ENCODE assay signal across 9 cellular contexts in genomic region chr12:1800646-1801284, GRCh38. TPM values are rescaled to one million over a fixed set of nuclear protein-coding genes. Genes with fewer than 3 reads are reported as not detected.
DNase-seq lines count a peak whose midpoint lies in the region; ATAC-seq, FAIRE-seq and TF ChIP-seq lines count a peak whose summit lies in the region.
"Had no signal": no experiment of that assay in that cellular context is flagged by ENCODE, and none has a peak within 500 bp of the region (broad histone marks: within the 10 kb centered on the region; RNA-seq: fewer than 3 reads in every experiment).

No MANE protein-coding gene starts in this region.

- no peak for TF ChIP-seq POLR2A in tibial nerve (IDR thresholded peaks at IDR 0.05)

- H3K4me1 ChIP-seq in tibial nerve = peaks cover 0 to 22% (median 4%) of the 10 kb centered on the region in 4 donors

- peak; percentile 52 for TF ChIP-seq CTCF in foreskin fibroblast (IDR thresholded peaks at IDR 0.05; ENCODE audit: low read depth, low read length)
- TF ChIP-seq CTCF in tibial nerve (IDR thresholded peaks at IDR 0.05) = peak in 4 of 5 experiments; percentile 27 to 62 (median 50)

- H3K27me3 ChIP-seq in tibial nerve = no peaks in the 10 kb centered on the region
- H3K27me3 ChIP-seq: upper lobe of left lung had no signal

- H3K36me3 ChIP-seq in tibial nerve = no peaks in the 10 kb centered on the region
- H3K36me3 ChIP-seq: upper lobe of left lung had no signal

- intact Hi-C loops in left ventricle myocardium superior (cut with micrococcal nuclease) = loop anchor here (10.0 kb wide), 1 partner anchor 234 kb away; no protein-coding TSS in a partner anchor
- intact Hi-C loops in Right ventricle myocardium inferior (cut with DNase I) = loop anchor here (5.0 kb wide), 2 partner anchors 237 to 782 kb away; no protein-coding TSS in a partner anchor

- H3K4me3 ChIP-seq in foreskin fibroblast (ENCODE audit: low read depth in 1 of 2, low read length in 2 of 2) = no peak overlapping the region
- H3K4me3 ChIP-seq in tibial nerve = no peak overlapping the region
- H3K4me3 ChIP-seq: upper lobe of left lung had no signal

- no peaks in the 10 kb centered on the region for H3K9me3 ChIP-seq in tibial nerve
- H3K9me3 ChIP-seq: upper lobe of left lung had no signal

- H3K27ac ChIP-seq in tibial nerve = no peak overlapping the region

- FAIRE-seq in GM19239 (lab: Jason Lieb, UNC) = no peak

- ATAC-seq in left ventricle myocardium superior = no peak
- no peak for ATAC-seq in Right ventricle myocardium inferior
- ATAC-seq in HG03025 (IDR thresholded peaks at IDR 0.05; ENCODE audit: low FRiP score, unreplicated experiment) = no peak

- DNase-seq in left ventricle myocardium superior (peak; percentile 63), Right ventricle myocardium inferior (ENCODE audit: missing footprints) (no peak), NCI-H748 treated with DMSO at 0.1 percent for 48 hours (lab: John Stamatoyannopoulos, UW) (peak; percentile 4), foreskin fibroblast (peak in 1 of 2 donors; percentile 37), tibial nerve (ENCODE audit: low spot score in 2 of 2) (peak in 1 of 2 donors; percentile 22), GM19239 (ENCODE audit: insufficient read length, low spot score) (no peak), GM19240 (ENCODE audit: insufficient read length, low spot score) (no peak)

- 55 to 58% methylated on average over 7 to 10 of the region's 10 CpGs for WGBS in tibial nerve, 2 donors

- TF ChIP-seq EP300 in tibial nerve (IDR thresholded peaks at IDR 0.05) = no peak

RNA-seq across cellular contexts. Expression of gene LRTM2, which starts 19.6 kb away (rescaled TPM):
- total RNA-seq in left ventricle myocardium superior (not detected), Right ventricle myocardium inferior (not detected), tibial nerve (not detected)
- total RNA-seq: upper lobe of left lung had no signal

Comparison
In these comparisons a context has a peak if more than half of its experiments do, and no peak if none do; other contexts are left out.
1. DNase-seq: peak in left ventricle myocardium superior (single experiment) and NCI-H748 treated with DMSO at 0.1 percent for 48 hours (single experiment); none in Right ventricle myocardium inferior (single experiment), GM19239 (single experiment) and GM19240 (single experiment).